Comparison of ENCODE assay signal across 8 cellular contexts in genomic region chr2:24793752-24794477, GRCh38. TPM values are rescaled to one million over a fixed set of nuclear protein-coding genes. Genes with fewer than 3 reads are reported as not detected.
DNase-seq lines count a peak whose midpoint lies in the region; TF ChIP-seq lines count a peak whose summit lies in the region.

No MANE protein-coding gene starts in this region.

- peak overlapping the region; percentile 87; the same call in 1 of the 2 replicates for H3K9ac ChIP-seq in KMS-11
- H3K9ac ChIP-seq in rectal smooth muscle tissue (ENCODE audit: low read length), result peak overlapping the region; percentile 13

- H3K27me3 ChIP-seq in KMS-11 (ENCODE audit: insufficient read depth, low read depth) (no peaks in the 10 kb centered on the region), rectal smooth muscle tissue (ENCODE audit: control insufficient read depth, insufficient read depth, low read length) (no peaks in the 10 kb centered on the region)

- H3K4me2 ChIP-seq in KMS-11, result peak overlapping the region; percentile 96

- H4K20me1 ChIP-seq in KMS-11 (ENCODE audit: insufficient read depth), result no peaks in the 10 kb centered on the region

- H2AFZ ChIP-seq in KMS-11 (ENCODE audit: low read depth), result peak overlapping the region; percentile 85

- peak overlapping the region; percentile 88 for H3K27ac ChIP-seq in KMS-11
- H3K27ac ChIP-seq in VCaP, result peak overlapping the region; percentile 99
- no peak overlapping the region for H3K27ac ChIP-seq in rectal smooth muscle tissue (ENCODE audit: low read depth, low read length)

- H3K4me1 ChIP-seq in KMS-11 (ENCODE audit: low read depth, poor library complexity, severe bottlenecking) (peaks cover 32% of the 10 kb centered on the region), rectal smooth muscle tissue (ENCODE audit: control insufficient read depth, insufficient read depth, low read length) (no peaks in the 10 kb centered on the region)

- H3K79me2 ChIP-seq in KMS-11 (ENCODE audit: insufficient read depth, low read depth), result peaks cover 56% of the 10 kb centered on the region

- DNase-seq in NCI-H2081 (lab: John Stamatoyannopoulos, UW) (peak; percentile 37 to 55), NCI-H2081 treated with DMSO at 0.1 percent for 48 hours (lab: John Stamatoyannopoulos, UW) (no peak), foreskin fibroblast (peak; percentile 19 to 61), GDM1 (lab: John Stamatoyannopoulos, UW) (no peak), mesenteric fat pad (ENCODE audit: low spot score) (no peak)

- no peak for TF ChIP-seq CTCF in KMS-11 (conservative IDR thresholded peaks at IDR 0.05; ENCODE audit: low read depth, low read length)
- no peak for TF ChIP-seq CTCF in VCaP (conservative IDR thresholded peaks at IDR 0.05)
- no peak for TF ChIP-seq CTCF in foreskin fibroblast (IDR thresholded peaks at IDR 0.05; ENCODE audit: low read depth, low read length)

- H3K36me3 ChIP-seq in KMS-11 (ENCODE audit: insufficient read depth) (no peaks in the 10 kb centered on the region), rectal smooth muscle tissue (ENCODE audit: control insufficient read depth, insufficient read depth, low read length) (no peaks in the 10 kb centered on the region)

- H3K4me3 ChIP-seq in KMS-11 (IDR thresholded peaks at IDR 0.05; ENCODE audit: insufficient read depth, low read depth, low read length), result peak overlapping the region; percentile 41
- H3K4me3 ChIP-seq in foreskin fibroblast (ENCODE audit: low read depth in 1 of 2, low read length in 2 of 2), result peak overlapping the region; percentile 81 to 90
- H3K4me3 ChIP-seq in rectal smooth muscle tissue (ENCODE audit: low read length), result peak overlapping the region; percentile 82

RNA-seq across cellular contexts. Expression of gene CENPO, which starts 0.7 kb away (rescaled TPM):
- total RNA-seq in mesenteric fat pad, result 3.7 TPM

RNA-seq across cellular contexts. Expression of gene PTRHD1, which starts 0.7 kb away (rescaled TPM):
- total RNA-seq in mesenteric fat pad, result 12.9 TPM

Comparison
In these comparisons a context has a peak if more than half of its experiments do, and no peak if none do; other contexts are left out.
1. DNase-seq: peak in NCI-H2081 (2 of 2) and foreskin fibroblast (2 of 2); none in NCI-H2081 treated with DMSO at 0.1 percent for 48 hours (single experiment), GDM1 (single experiment) and mesenteric fat pad (single experiment).
2. Peak in every context shown above with its lines, with median percentiles within 50 percentile points of each other: H3K4me3 ChIP-seq.